28 cellular contexts compared by ENCODE assay signal in genomic region chrX:138954976-138955375, GRCh38.
"Had no signal": no experiment of that assay in that cellular context is flagged by ENCODE, and none has a peak within 500 bp of the region (broad histone marks: within the 10 kb centered on the region; RNA-seq: fewer than 3 reads in every experiment).

No MANE protein-coding gene starts in this region.

- H3K36me3 ChIP-seq: neural progenitor cell, ovary, spleen, thoracic aorta, thyroid gland, tibial nerve, upper lobe of left lung, vagina had no signal

- H3K79me2 ChIP-seq: parathyroid adenoma had no signal

- H2AFZ ChIP-seq: neural progenitor cell, parathyroid adenoma had no signal

- FAIRE-seq: urothelium cell line had no signal

- H3K27ac ChIP-seq: neural progenitor cell, ovary, parathyroid adenoma, psoas muscle, skin epidermis, spleen, thoracic aorta, thyroid gland, tibial nerve, upper lobe of left lung, vagina had no signal

- H3K4me1 ChIP-seq: neural progenitor cell, parathyroid adenoma, psoas muscle, spleen, thyroid gland, tibial nerve, upper lobe of left lung, vagina had no signal

- H3K4me2 ChIP-seq: neural progenitor cell, smooth muscle cell had no signal

- H3K4me3 ChIP-seq: neural progenitor cell, ovary, psoas muscle, skin epidermis, smooth muscle cell, spleen, thoracic aorta, thyroid gland, tibial nerve, upper lobe of left lung, vagina had no signal

- H3K9me3 ChIP-seq: ovary, psoas muscle, spleen, thoracic aorta, thyroid gland, tibial nerve, upper lobe of left lung, vagina had no signal

- DNase-seq: natural killer cell; occipital lobe; ovary; posterior cingulate gyrus; psoas muscle; right cardiac atrium; spleen; stimulated activated CD4-positive, alpha-beta T cell treated with anti-CD3 and anti-CD28 coated beads, Interleukin-12 subunit alpha, Interleukin-12 subunit beta, amount 100 ng/mL, for 4 hours; stimulated activated CD4-positive, alpha-beta T cell treated with anti-CD3 and anti-CD28 coated beads, Interleukin-1b, Interleukin-23, amount 100 ng/mL, for 48 hours; stimulated activated CD4-positive, alpha-beta T cell treated with anti-CD3 and anti-CD28 coated beads, Interleukin-4, amount 100 ng/mL, for 1 hour; stimulated activated CD4-positive, alpha-beta T cell treated with anti-CD3 and anti-CD28 coated beads, Interleukin-4, amount 100 ng/mL, for 4 hours; stimulated activated CD8-positive, alpha-beta memory T cell treated with anti-CD3 and anti-CD28 coated beads, Interleukin-4, amount 100 ng/mL, for 48 hours; stimulated activated naive CD4-positive, alpha-beta T cell; stimulated activated naive CD8-positive, alpha-beta T cell treated with anti-CD3 and anti-CD28 coated beads, Interleukin-15, amount 100 ng/mL, for 72 hours; stimulated activated naive CD8-positive, alpha-beta T cell treated with anti-CD3 and anti-CD28 coated beads, Interleukin-15, Interleukin-2, amounts not matched to agents 100 U/mL and 50 U/mL, for 24 hours; thyroid gland; trophoblast cell; upper lobe of left lung had no signal

- ATAC-seq: natural killer cell; psoas muscle; right cardiac atrium; sciatic nerve; stimulated activated memory B cell treated with anti-CD40 and anti-IgM and Interleukin-4, amounts not matched to agents 10 μg/mL and 1 μg/mL and 100 μg/mL, for 72 hours; stimulated activated naive CD8-positive, alpha-beta T cell treated with anti-CD3 and anti-CD28 coated beads, Interleukin-15, amount 100 ng/mL, for 72 hours; stimulated activated naive CD8-positive, alpha-beta T cell treated with anti-CD3 and anti-CD28 coated beads, Interleukin-15, Interleukin-2, amounts not matched to agents 100 U/mL and 50 U/mL, for 24 hours had no signal

- H3K9ac ChIP-seq: neural progenitor cell, parathyroid adenoma had no signal

- H3K27me3 ChIP-seq: neural progenitor cell, ovary, spleen, thyroid gland, tibial nerve, upper lobe of left lung, vagina had no signal
